8 cellular contexts compared by ENCODE assay signal in genomic region chr17:42132941-42133340, GRCh38.
A peak's percentile ranks its signal among the peaks of the same experiment; 100 is the strongest.
DNase-seq lines count a peak whose midpoint lies in the region; ATAC-seq and TF ChIP-seq lines count a peak whose summit lies in the region.

No MANE protein-coding gene starts in this region.

- H3K4me3 Mint-ChIP-seq in dendritic cell treated with granulocyte-macrophage colony-stimulating factor and Interleukin-4, amounts not matched to agents 40 ng/mL and 50 ng/mL, for 4 days: peak overlapping the region; percentile 64

- H3K27ac ChIP-seq in RWPE1: peak overlapping the region; percentile 36
- peak overlapping the region; percentile 80 to 95 for H3K27ac ChIP-seq in mucosa of rectum (ENCODE audit: low read depth in 2 of 2, low read length in 2 of 2)
- no peak overlapping the region for H3K27ac ChIP-seq in effector memory CD4-positive, alpha-beta T cell (ENCODE audit: insufficient read depth, low read length, poor library complexity, severe bottlenecking)

- ATAC-seq in HG03095 (IDR thresholded peaks at IDR 0.05; ENCODE audit: unreplicated experiment): peak; percentile 23

- no peaks in the 10 kb centered on the region for H3K9me3 Mint-ChIP-seq in dendritic cell treated with granulocyte-macrophage colony-stimulating factor and Interleukin-4, amounts not matched to agents 40 ng/mL and 50 ng/mL, for 4 days

- no peaks in the 10 kb centered on the region for H3K27me3 ChIP-seq in mucosa of rectum (ENCODE audit: control insufficient read depth in 2 of 2, insufficient read depth in 2 of 2, low read length in 2 of 2)
- H3K27me3 ChIP-seq in effector memory CD4-positive, alpha-beta T cell (replicated peaks; ENCODE audit: control insufficient read depth, insufficient read depth, low read length, poor library complexity, severe bottlenecking): no peaks in the 10 kb centered on the region

- H3K4me3 ChIP-seq in mucosa of rectum (ENCODE audit: low read length in 2 of 2): peak overlapping the region; percentile 1 to 22
- H3K4me3 ChIP-seq in effector memory CD4-positive, alpha-beta T cell (ENCODE audit: insufficient read depth, low read depth, low read length, poor library complexity, severe bottlenecking): no peak overlapping the region

- peak overlapping the region; percentile 29 to 49 for H3K9ac ChIP-seq in mucosa of rectum (ENCODE audit: low read depth in 1 of 2, low read length in 2 of 2)

- H3K9me3 ChIP-seq in mucosa of rectum (ENCODE audit: control insufficient read depth in 2 of 2, low read length in 2 of 2): no peaks in the 10 kb centered on the region
- no peaks in the 10 kb centered on the region for H3K9me3 ChIP-seq in effector memory CD4-positive, alpha-beta T cell (ENCODE audit: control insufficient read depth, low read length)

- H3K27ac Mint-ChIP-seq in dendritic cell treated with granulocyte-macrophage colony-stimulating factor and Interleukin-4, amounts not matched to agents 40 ng/mL and 50 ng/mL, for 4 days: peak overlapping the region; percentile 85

- intact Hi-C loops in dendritic cell treated with granulocyte-macrophage colony-stimulating factor and Interleukin-4, amounts not matched to agents 40 ng/mL and 50 ng/mL, for 4 days (cut with micrococcal nuclease): loop anchor here (5.0 kb wide), 1 partner anchor 34 kb away; no protein-coding TSS in a partner anchor

- H3K4me1 ChIP-seq in mucosa of rectum (ENCODE audit: control insufficient read depth in 2 of 2, insufficient read depth in 2 of 2, low read length in 2 of 2): peaks cover 42 to 50% of the 10 kb centered on the region in 2 donors
- H3K4me1 ChIP-seq in effector memory CD4-positive, alpha-beta T cell (ENCODE audit: control insufficient read depth, insufficient read depth, low read length, poor library complexity, severe bottlenecking): peaks cover 9% of the 10 kb centered on the region

- H3K27me3 Mint-ChIP-seq in dendritic cell treated with granulocyte-macrophage colony-stimulating factor and Interleukin-4, amounts not matched to agents 40 ng/mL and 50 ng/mL, for 4 days: no peaks in the 10 kb centered on the region

- peaks cover 88% of the 10 kb centered on the region for H3K36me3 Mint-ChIP-seq in dendritic cell treated with granulocyte-macrophage colony-stimulating factor and Interleukin-4, amounts not matched to agents 40 ng/mL and 50 ng/mL, for 4 days (ENCODE audit: low read depth)

- H3K36me3 ChIP-seq in mucosa of rectum (ENCODE audit: control insufficient read depth in 2 of 2, insufficient read depth in 2 of 2, low read length in 2 of 2): peaks cover 27 to 29% of the 10 kb centered on the region in 2 donors
- H3K36me3 ChIP-seq in effector memory CD4-positive, alpha-beta T cell (ENCODE audit: control insufficient read depth, insufficient read depth, low read length): peaks cover 44% of the 10 kb centered on the region

- TF ChIP-seq CTCF in RWPE1 (conservative IDR thresholded peaks at IDR 0.05; ENCODE audit: low read depth): no peak

- peaks cover 84% of the 10 kb centered on the region for H3K4me1 Mint-ChIP-seq in dendritic cell treated with granulocyte-macrophage colony-stimulating factor and Interleukin-4, amounts not matched to agents 40 ng/mL and 50 ng/mL, for 4 days (ENCODE audit: low read depth)

- POLR2A ChIA-PET in RWPE1 (lab: Yijun Ruan, JAX; ENCODE audit: low non-redundant PET): no interaction called here

- CTCF ChIA-PET in RWPE1 (lab: Yijun Ruan, JAX): interaction anchor here (0.9 kb wide), 1 partner anchor 10 kb away, joined by 4 read pairs; no protein-coding TSS in a partner anchor

- peak; percentile 94 for DNase-seq in DMS79 treated with DMSO at 0.1 percent for 48 hours (lab: John Stamatoyannopoulos, UW)
- DNase-seq in RWPE1 (ENCODE audit: low spot score): no peak
- no peak for DNase-seq in NCI-H2081 treated with DMSO at 0.1 percent for 48 hours (lab: John Stamatoyannopoulos, UW)
- no peak for DNase-seq in NCI-H446 (lab: John Stamatoyannopoulos, UW)
- no peak for DNase-seq in effector memory CD4-positive, alpha-beta T cell
